In genomic region chr19:2567580-2567979, GRCh38 we compare ENCODE assay signal across 9 cellular contexts.
DNase-seq lines count a peak whose midpoint lies in the region; ATAC-seq, FAIRE-seq and TF ChIP-seq lines count a peak whose summit lies in the region.
"Had no signal": no experiment of that assay in that cellular context is flagged by ENCODE, and none has a peak within 500 bp of the region (broad histone marks: within the 10 kb centered on the region; RNA-seq: fewer than 3 reads in every experiment).

No MANE protein-coding gene starts in this region.

- ATAC-seq in stimulated activated effector memory CD8-positive, alpha-beta T cell treated with anti-CD3 and anti-CD28 coated beads, Interleukin-12 subunit alpha, Interleukin-12 subunit beta, amount 100 ng/mL, for 72 hours: peak; percentile 28
- ATAC-seq in CD4-positive, alpha-beta T cell (ENCODE audit: poor library complexity): no peak

- H3K4me3 Mint-ChIP-seq in activated T-helper 1 cell treated with anti-CD3 and anti-CD28 coated beads, Interleukin-12 subunit alpha, Interleukin-12 subunit beta, Interleukin-2, Interleukin-4 antibody, amounts not matched to agents 30 ng/mL and 10 ng/mL and 1 ng/mL, durations not matched to agents 14 hours and 24 hours and 36 hours: peak overlapping the region; percentile 3
- H3K4me3 Mint-ChIP-seq in stimulated activated effector memory CD8-positive, alpha-beta T cell treated with anti-CD3 and anti-CD28 coated beads, Interleukin-12 subunit alpha, Interleukin-12 subunit beta, amount 100 ng/mL, for 72 hours: no peak overlapping the region
- no peak overlapping the region for H3K4me3 Mint-ChIP-seq in Calu3 (ENCODE audit: low read depth, unreplicated experiment)
- no peak overlapping the region for H3K4me3 Mint-ChIP-seq in CD4-positive, alpha-beta T cell

- H3K9me3 ChIP-seq in kidney (ENCODE audit: control insufficient read depth in 1 of 2, low read length in 2 of 2): no peaks in the 10 kb centered on the region
- H3K9me3 ChIP-seq in CD4-positive, alpha-beta T cell (ENCODE audit: control insufficient read depth, low read length): no peaks in the 10 kb centered on the region

- no peaks in the 10 kb centered on the region for H3K27me3 Mint-ChIP-seq in activated T-helper 1 cell treated with anti-CD3 and anti-CD28 coated beads, Interleukin-12 subunit alpha, Interleukin-12 subunit beta, Interleukin-2, Interleukin-4 antibody, amounts not matched to agents 30 ng/mL and 10 ng/mL and 1 ng/mL, durations not matched to agents 14 hours and 24 hours and 36 hours (ENCODE audit: insufficient read depth)
- peaks cover 8% of the 10 kb centered on the region for H3K27me3 Mint-ChIP-seq in Calu3 (ENCODE audit: unreplicated experiment)
- no peaks in the 10 kb centered on the region for H3K27me3 Mint-ChIP-seq in CD4-positive, alpha-beta T cell

- POLR2A ChIA-PET in CD4-positive, alpha-beta T cell (lab: Charles Lee): interaction anchor here (1.3 kb wide), 1 partner anchor 91 kb away, joined by 4 read pairs; the partner anchor contains the start of gene GADD45B

- H3K4me1 ChIP-seq in kidney (ENCODE audit: control insufficient read depth in 1 of 2, insufficient read depth in 1 of 2, low read depth in 1 of 2, low read length in 2 of 2): peaks cover 0 to 13% of the 10 kb centered on the region in 2 donors

- peaks cover 1% of the 10 kb centered on the region for H3K36me3 Mint-ChIP-seq in activated T-helper 1 cell treated with anti-CD3 and anti-CD28 coated beads, Interleukin-12 subunit alpha, Interleukin-12 subunit beta, Interleukin-2, Interleukin-4 antibody, amounts not matched to agents 30 ng/mL and 10 ng/mL and 1 ng/mL, durations not matched to agents 14 hours and 24 hours and 36 hours (ENCODE audit: low read depth)
- peaks cover under 1% of the 10 kb centered on the region for H3K36me3 Mint-ChIP-seq in stimulated activated effector memory CD8-positive, alpha-beta T cell treated with anti-CD3 and anti-CD28 coated beads, Interleukin-12 subunit alpha, Interleukin-12 subunit beta, amount 100 ng/mL, for 72 hours
- no peaks in the 10 kb centered on the region for H3K36me3 Mint-ChIP-seq in Calu3 (ENCODE audit: insufficient read depth, unreplicated experiment)
- H3K36me3 Mint-ChIP-seq in CD4-positive, alpha-beta T cell (ENCODE audit: low read depth): no peaks in the 10 kb centered on the region

- CTCF ChIA-PET in Calu3 (lab: Charles Lee): no interaction called here
- CTCF ChIA-PET in CD4-positive, alpha-beta T cell (lab: Charles Lee): no interaction called here

- TF ChIP-seq CTCF in kidney (IDR thresholded peaks at IDR 0.05; ENCODE audit: borderline replicate concordance, extremely low read depth, insufficient read depth) (no peak), Calu3 (IDR thresholded peaks at IDR 0.05; ENCODE audit: unreplicated experiment) (no peak)
- no peak for TF ChIP-seq CTCF in CD4-positive, alpha-beta T cell (IDR thresholded peaks at IDR 0.05)

- H3K27ac Mint-ChIP-seq in activated T-helper 1 cell treated with anti-CD3 and anti-CD28 coated beads, Interleukin-12 subunit alpha, Interleukin-12 subunit beta, Interleukin-2, Interleukin-4 antibody, amounts not matched to agents 30 ng/mL and 10 ng/mL and 1 ng/mL, durations not matched to agents 14 hours and 24 hours and 36 hours: peak overlapping the region; percentile 36
- H3K27ac Mint-ChIP-seq in stimulated activated effector memory CD8-positive, alpha-beta T cell treated with anti-CD3 and anti-CD28 coated beads, Interleukin-12 subunit alpha, Interleukin-12 subunit beta, amount 100 ng/mL, for 72 hours: no peak overlapping the region
- H3K27ac Mint-ChIP-seq in Calu3 (ENCODE audit: unreplicated experiment): no peak overlapping the region
- H3K27ac Mint-ChIP-seq in CD4-positive, alpha-beta T cell: no peak overlapping the region

- no peaks in the 10 kb centered on the region for H3K36me3 ChIP-seq in kidney (ENCODE audit: control insufficient read depth in 1 of 2, insufficient read depth in 2 of 2, low read length in 2 of 2)

- intact Hi-C loops in activated T-helper 1 cell treated with anti-CD3 and anti-CD28 coated beads, Interleukin-12 subunit alpha, Interleukin-12 subunit beta, Interleukin-2, Interleukin-4 antibody, amounts not matched to agents 30 ng/mL and 10 ng/mL and 1 ng/mL, durations not matched to agents 14 hours and 24 hours and 36 hours (cut with micrococcal nuclease): no loop called here
- intact Hi-C loops in kidney (cut with DNase I): no loop called here
- intact Hi-C loops in Calu3 (cut with micrococcal nuclease; ENCODE audit: unreplicated experiment): no loop called here
- intact Hi-C loops in CD4-positive, alpha-beta T cell (cut with DNase I, micrococcal nuclease): no loop called here

- peak overlapping the region in 1 of 2 donors; percentile 55 for H3K27ac ChIP-seq in kidney (ENCODE audit: low read depth in 2 of 2, low read length in 2 of 2)
- no peak overlapping the region for H3K27ac ChIP-seq in CD4-positive, alpha-beta T cell (ENCODE audit: low read depth, low read length)

- H3K9ac ChIP-seq in kidney (ENCODE audit: low read length in 2 of 2): no peak overlapping the region

- H3K27me3 ChIP-seq in CD4-positive, alpha-beta T cell (ENCODE audit: control insufficient read depth, insufficient read depth, low read length): no peaks in the 10 kb centered on the region

- FAIRE-seq in kidney (lab: Jason Lieb, UNC) (no peak), frontal cortex (lab: Jason Lieb, UNC) (no peak)
- FAIRE-seq: TTC549 had no signal

- BruUV-seq in Calu3 (replicated peaks; lab: Mats Ljungman, UMichigan): no TSS peak

- peaks cover 5% of the 10 kb centered on the region for H3K9me3 Mint-ChIP-seq in activated T-helper 1 cell treated with anti-CD3 and anti-CD28 coated beads, Interleukin-12 subunit alpha, Interleukin-12 subunit beta, Interleukin-2, Interleukin-4 antibody, amounts not matched to agents 30 ng/mL and 10 ng/mL and 1 ng/mL, durations not matched to agents 14 hours and 24 hours and 36 hours
- peaks cover 3% of the 10 kb centered on the region for H3K9me3 Mint-ChIP-seq in stimulated activated effector memory CD8-positive, alpha-beta T cell treated with anti-CD3 and anti-CD28 coated beads, Interleukin-12 subunit alpha, Interleukin-12 subunit beta, amount 100 ng/mL, for 72 hours
- no peaks in the 10 kb centered on the region for H3K9me3 Mint-ChIP-seq in Calu3 (ENCODE audit: low read depth, unreplicated experiment)
- H3K9me3 Mint-ChIP-seq in CD4-positive, alpha-beta T cell: no peaks in the 10 kb centered on the region

- H3K4me1 Mint-ChIP-seq in activated T-helper 1 cell treated with anti-CD3 and anti-CD28 coated beads, Interleukin-12 subunit alpha, Interleukin-12 subunit beta, Interleukin-2, Interleukin-4 antibody, amounts not matched to agents 30 ng/mL and 10 ng/mL and 1 ng/mL, durations not matched to agents 14 hours and 24 hours and 36 hours (ENCODE audit: low read depth): peaks cover 34% of the 10 kb centered on the region
- H3K4me1 Mint-ChIP-seq in stimulated activated effector memory CD8-positive, alpha-beta T cell treated with anti-CD3 and anti-CD28 coated beads, Interleukin-12 subunit alpha, Interleukin-12 subunit beta, amount 100 ng/mL, for 72 hours: peaks cover 42% of the 10 kb centered on the region
- peaks cover 2% of the 10 kb centered on the region for H3K4me1 Mint-ChIP-seq in Calu3 (ENCODE audit: low read depth, unreplicated experiment)
- H3K4me1 Mint-ChIP-seq in CD4-positive, alpha-beta T cell (ENCODE audit: low read depth): peaks cover 11% of the 10 kb centered on the region

- H3K4me3 ChIP-seq in kidney (ENCODE audit: low read length in 2 of 2): no peak overlapping the region

- DNase-seq in MV-4-11 (lab: John Stamatoyannopoulos, UW) (peak; percentile 95), kidney (peak; percentile 90), Calu3 (no peak), frontal cortex (ENCODE audit: low spot score in 2 of 2) (no peak)
- DNase-seq in activated T-helper 1 cell treated with anti-CD3 and anti-CD28 coated beads, Interleukin-12 subunit alpha, Interleukin-12 subunit beta, Interleukin-2, Interleukin-4 antibody, amounts not matched to agents 30 ng/mL and 10 ng/mL and 1 ng/mL, durations not matched to agents 14 hours and 24 hours and 36 hours (ENCODE audit: low spot score): no peak
- no peak for DNase-seq in stimulated activated effector memory CD8-positive, alpha-beta T cell treated with anti-CD3 and anti-CD28 coated beads, Interleukin-12 subunit alpha, Interleukin-12 subunit beta, amount 100 ng/mL, for 72 hours (ENCODE audit: low spot score in 2 of 2)
- DNase-seq in CD4-positive, alpha-beta T cell: no peak
- DNase-seq: NCI-H526 treated with DMSO at 0.1 percent for 48 hours had no signal

Comparison
In these comparisons a context has a peak if more than half of its experiments do, and no peak if none do; other contexts are left out.
1. DNase-seq: peak in MV-4-11 (single experiment) and kidney (single experiment); none in activated T-helper 1 cell treated with anti-CD3 and anti-CD28 coated beads, Interleukin-12 subunit alpha, Interleukin-12 subunit beta, Interleukin-2, Interleukin-4 antibody, amounts not matched to agents 30 ng/mL and 10 ng/mL and 1 ng/mL, durations not matched to agents 14 hours and 24 hours and 36 hours (single experiment), stimulated activated effector memory CD8-positive, alpha-beta T cell treated with anti-CD3 and anti-CD28 coated beads, Interleukin-12 subunit alpha, Interleukin-12 subunit beta, amount 100 ng/mL, for 72 hours (0 of 2), Calu3 (single experiment), CD4-positive, alpha-beta T cell (0 of 10) and frontal cortex (0 of 2).